ENCODE assay signal across 8 cellular contexts in genomic region chr13:43307921-43308433, GRCh38.
DNase-seq lines count a peak whose midpoint lies in the region; ATAC-seq and TF ChIP-seq lines count a peak whose summit lies in the region.

No MANE protein-coding gene starts in this region.

- ATAC-seq in HG03066 (IDR thresholded peaks at IDR 0.05; ENCODE audit: low read depth, unreplicated experiment) (peak; percentile 84), right lobe of liver (peak; percentile 88 to 96 (median 94)), GM18873 (IDR thresholded peaks at IDR 0.05; ENCODE audit: low FRiP score, unreplicated experiment) (no peak)

- no peak for TF ChIP-seq POLR2A in right lobe of liver (IDR thresholded peaks at IDR 0.05)
- no peak for TF ChIP-seq POLR2A in uterus (IDR thresholded peaks at IDR 0.05)

- peak; percentile 36 for DNase-seq in NCI-H2227 (lab: John Stamatoyannopoulos, UW; ENCODE audit: unreplicated experiment)
- DNase-seq in NCI-H2227 treated with DMSO at 0.1 percent for 48 hours (lab: John Stamatoyannopoulos, UW), result no peak
- peak; percentile 75 for DNase-seq in NCI-H345 treated with DMSO at 0.1 percent for 48 hours (lab: John Stamatoyannopoulos, UW; ENCODE audit: unreplicated experiment)
- DNase-seq in brain pericyte (ENCODE audit: low read depth, low spot score), result peak; percentile 55
- DNase-seq in right lobe of liver, result peak; percentile 92 to 96 (median 92)
- peak; percentile 84 to 88 for DNase-seq in uterus

- H3K4me3 ChIP-seq in right lobe of liver, result no peak overlapping the region
- no peak overlapping the region for H3K4me3 ChIP-seq in uterus

- H3K27me3 ChIP-seq in right lobe of liver (no peaks in the 10 kb centered on the region), uterus (no peaks in the 10 kb centered on the region)

- TF ChIP-seq CTCF in right lobe of liver (IDR thresholded peaks at IDR 0.05) (peak in 1 of 4 donors; percentile 19), uterus (IDR thresholded peaks at IDR 0.05) (no peak)

- intact Hi-C loops in right lobe of liver (cut with DNase I), result loop anchor here in 1 of 2 donors (10.0 kb wide), 1 partner anchor 497 kb away; no protein-coding TSS in a partner anchor
- intact Hi-C loops in uterus (cut with DNase I; ENCODE audit: low total_unique reads), result no loop called here

- 27% methylated on average over 5 of the region's 7 CpGs for WGBS in right lobe of liver (ENCODE audit: insufficient coverage, low coverage, low lambda C conversion rate, missing lambda C conversion rate)

- H3K4me1 ChIP-seq in right lobe of liver, result peaks cover 0 to 13% (median 6%) of the 10 kb centered on the region in 4 donors
- peaks cover 0 to 7% of the 10 kb centered on the region in 2 donors for H3K4me1 ChIP-seq in uterus

- H3K9me3 ChIP-seq in right lobe of liver (no peaks in the 10 kb centered on the region), uterus (no peaks in the 10 kb centered on the region)

- H3K36me3 ChIP-seq in right lobe of liver, result no peaks in the 10 kb centered on the region
- no peaks in the 10 kb centered on the region for H3K36me3 ChIP-seq in uterus

- peak overlapping the region in 1 of 3 donors; percentile 55 for H3K27ac ChIP-seq in right lobe of liver
- H3K27ac ChIP-seq in uterus, result peak overlapping the region; percentile 8 to 46
